ENCODE assay signal across 27 cellular contexts in genomic region chr5:149878371-149878770, GRCh38.
A peak's percentile ranks its signal among the peaks of the same experiment; 100 is the strongest.
DNase-seq lines count a peak whose midpoint lies in the region; ATAC-seq, FAIRE-seq and TF ChIP-seq lines count a peak whose summit lies in the region.
"Had no signal": no experiment of that assay in that cellular context is flagged by ENCODE, and none has a peak within 500 bp of the region (broad histone marks: within the 10 kb centered on the region; RNA-seq: fewer than 3 reads in every experiment).

No MANE protein-coding gene starts in this region.

- H3K27ac ChIP-seq in SK-N-SH (ENCODE audit: low read depth in 2 of 2, low read length in 1 of 2) (no peak overlapping the region), left lung (no peak overlapping the region), smooth muscle cell (ENCODE audit: low read depth) (no peak overlapping the region)
- H3K27ac ChIP-seq: BLaER1 treated with 17β-estradiol and CSF1 and Interleukin-3, amounts not matched to agents 10 nM and 100 nM; epithelial cell of prostate; PC-9; SJSA1; VCaP had no signal

- H3K4me1 ChIP-seq in SK-N-SH (ENCODE audit: control insufficient read depth in 1 of 2, insufficient read depth in 2 of 2, low read depth in 1 of 2, low read length in 1 of 2): no peaks in the 10 kb centered on the region
- H3K4me1 ChIP-seq in left lung: no peaks in the 10 kb centered on the region
- no peaks in the 10 kb centered on the region for H3K4me1 ChIP-seq in smooth muscle cell (ENCODE audit: low read depth)
- H3K4me1 ChIP-seq: BLaER1 treated with 17β-estradiol and CSF1 and Interleukin-3, amounts not matched to agents 10 nM and 100 nM had no signal

- H3K4me2 ChIP-seq in SK-N-SH (no peak overlapping the region), smooth muscle cell (no peak overlapping the region)
- H3K4me2 ChIP-seq: BLaER1 treated with 17β-estradiol and CSF1 and Interleukin-3, amounts not matched to agents 10 nM and 100 nM; PC-9 had no signal

- WGBS in SK-N-SH (ENCODE audit: low lambda C conversion rate): 56% methylated on average over 6 of the region's 7 CpGs
- 70% methylated on average over 7 of the region's 7 CpGs for WGBS in smooth muscle cell (ENCODE audit: low lambda C conversion rate)

- no peak overlapping the region for H3K4me3 ChIP-seq in SK-N-SH (ENCODE audit: low read depth in 2 of 2, low read length in 1 of 2)
- no peak overlapping the region for H3K4me3 ChIP-seq in bronchial epithelial cell (ENCODE audit: low read depth, low read length)
- H3K4me3 ChIP-seq in left lung: no peak overlapping the region
- H3K4me3 ChIP-seq in smooth muscle cell: no peak overlapping the region
- H3K4me3 ChIP-seq: BLaER1 treated with 17β-estradiol and CSF1 and Interleukin-3, amounts not matched to agents 10 nM and 100 nM; PC-9; SJSA1 had no signal

- H3F3A ChIP-seq in SK-N-SH (replicated peaks; ENCODE audit: insufficient read depth) (no peaks in the 10 kb centered on the region), smooth muscle cell (ENCODE audit: low read depth) (no peaks in the 10 kb centered on the region)

- no peaks in the 10 kb centered on the region for H3K9me2 ChIP-seq in SK-N-SH

- ATAC-seq in SK-N-SH treated with all-trans-retinoic acid at 6 μM for 48 hours (no peak), left lung (peak; percentile 33), GM21526 (IDR thresholded peaks at IDR 0.05; ENCODE audit: low FRiP score, unreplicated experiment) (no peak)

- TF ChIP-seq EP300 in SK-N-SH (IDR thresholded peaks at IDR 0.05; ENCODE audit: borderline replicate concordance in 1 of 2, low read depth in 1 of 2, low read length in 1 of 2): no peak

- H3K4me3 Mint-ChIP-seq in activated CD4-positive, alpha-beta T cell treated with anti-CD3 and anti-CD28 coated beads, Interleukin-2, amount 10 ng/mL, durations not matched to agents 24 days and 14 days: no peak overlapping the region
- H3K4me3 Mint-ChIP-seq: brain, memory B cell, naive B cell had no signal

- FAIRE-seq in bronchial epithelial cell (lab: Jason Lieb, UNC): no peak
- FAIRE-seq in urothelium cell line (lab: Jason Lieb, UNC): peak; percentile 20
- FAIRE-seq: GM18507 had no signal

- peaks cover 5% of the 10 kb centered on the region for H3K27me3 Mint-ChIP-seq in activated CD4-positive, alpha-beta T cell treated with anti-CD3 and anti-CD28 coated beads, Interleukin-2, amount 10 ng/mL, durations not matched to agents 24 days and 14 days
- H3K27me3 Mint-ChIP-seq: brain had no signal

- H3K79me2 ChIP-seq in SK-N-SH (ENCODE audit: insufficient read depth) (no peaks in the 10 kb centered on the region), smooth muscle cell (ENCODE audit: low read depth) (no peaks in the 10 kb centered on the region)

- DNase-seq in SK-N-SH (no peak), bronchial epithelial cell (ENCODE audit: low read depth) (peak; percentile 54), left lung (no peak), urothelium cell line (ENCODE audit: low spot score) (no peak), smooth muscle cell (lab: John Stamatoyannopoulos, UW; ENCODE audit: unreplicated experiment) (no peak)
- no peak for DNase-seq in activated CD4-positive, alpha-beta T cell treated with anti-CD3 and anti-CD28 coated beads, Interleukin-2, amount 10 ng/mL, durations not matched to agents 24 days and 14 days
- DNase-seq: ACHN; activated CD4-positive, alpha-beta T cell treated with anti-CD3 and anti-CD28 coated beads, Interleukin-2, amount 50 U/mL, for 1 hour; activated effector memory CD4-positive, alpha-beta T cell treated with Interleukin-2 at 50 U/mL for 16 hours; foreskin melanocyte; hypothalamus; islet precursor cell; naive B cell; NCI-H526 treated with DMSO at 0.1 percent for 48 hours; occipital lobe; PC-9; right cardiac atrium; T-helper 2 cell had no signal

- H2AFZ ChIP-seq in SK-N-SH (ENCODE audit: low read depth) (0 out of 2 replicates have a peak overlapping the region, but pooled peaks have one; percentile 9), smooth muscle cell (ENCODE audit: low read depth) (no peak overlapping the region)
- H2AFZ ChIP-seq: PC-9 had no signal

- no peaks in the 10 kb centered on the region for H3K4me1 Mint-ChIP-seq in activated CD4-positive, alpha-beta T cell treated with anti-CD3 and anti-CD28 coated beads, Interleukin-2, amount 10 ng/mL, durations not matched to agents 24 days and 14 days
- H3K4me1 Mint-ChIP-seq: memory B cell, naive B cell had no signal

- TF ChIP-seq CTCF in SK-N-SH (IDR thresholded peaks at IDR 0.05) (no peak), bronchial epithelial cell (IDR thresholded peaks at IDR 0.05; ENCODE audit: insufficient read depth, low read length, severe bottlenecking) (no peak), left lung (IDR thresholded peaks at IDR 0.05) (no peak), smooth muscle cell (IDR thresholded peaks at IDR 0.05; ENCODE audit: borderline replicate concordance, insufficient read depth, poor library complexity, severe bottlenecking) (no peak)

- intact Hi-C loops in left lung (cut with DNase I): no loop called here
- intact Hi-C loops in activated CD4-positive, alpha-beta T cell treated with anti-CD3 and anti-CD28 coated beads, Interleukin-2, amount 10 ng/mL, durations not matched to agents 24 days and 14 days (cut with micrococcal nuclease): no loop called here

- no peaks in the 10 kb centered on the region for H3K9me3 ChIP-seq in SK-N-SH
- no peaks in the 10 kb centered on the region for H3K9me3 ChIP-seq in left lung
- no peaks in the 10 kb centered on the region for H3K9me3 ChIP-seq in smooth muscle cell (replicated peaks; ENCODE audit: low read depth)
- H3K9me3 ChIP-seq: SJSA1 had no signal

- no peak overlapping the region for H3K27ac Mint-ChIP-seq in activated CD4-positive, alpha-beta T cell treated with anti-CD3 and anti-CD28 coated beads, Interleukin-2, amount 10 ng/mL, durations not matched to agents 24 days and 14 days
- H3K27ac Mint-ChIP-seq: memory B cell, naive B cell had no signal

- TF ChIP-seq RAD21 in SK-N-SH (IDR thresholded peaks at IDR 0.05; ENCODE audit: low read length): no peak

- POLR2A ChIA-PET in SK-N-SH (lab: Yijun Ruan, JAX): no interaction called here

- H4K20me1 ChIP-seq in SK-N-SH (ENCODE audit: insufficient read depth) (no peaks in the 10 kb centered on the region), smooth muscle cell (ENCODE audit: low read depth) (no peaks in the 10 kb centered on the region)
- H4K20me1 ChIP-seq: BLaER1 treated with 17β-estradiol and CSF1 and Interleukin-3, amounts not matched to agents 10 nM and 100 nM had no signal

- CTCF ChIA-PET in SK-N-SH (lab: Yijun Ruan, JAX): interaction anchor here (1.0 to 1.6 kb wide), 2 partner anchors 13 to 84 kb away, joined by 3 to 4 read pairs; no protein-coding TSS in a partner anchor

- no peaks in the 10 kb centered on the region for H3K36me3 ChIP-seq in SK-N-SH (replicated peaks in 1 of 2; ENCODE audit: control insufficient read depth in 1 of 2, insufficient read depth in 2 of 2, low read length in 1 of 2)
- no peaks in the 10 kb centered on the region for H3K36me3 ChIP-seq in bronchial epithelial cell (ENCODE audit: control insufficient read depth, insufficient read depth, low read length)
- no peaks in the 10 kb centered on the region for H3K36me3 ChIP-seq in left lung
- no peaks in the 10 kb centered on the region for H3K36me3 ChIP-seq in smooth muscle cell (ENCODE audit: low read depth)
- H3K36me3 ChIP-seq: BLaER1 treated with 17β-estradiol and CSF1 and Interleukin-3, amounts not matched to agents 10 nM and 100 nM; SJSA1 had no signal

- H3K27me3 ChIP-seq in SK-N-SH (ENCODE audit: insufficient read depth) (no peaks in the 10 kb centered on the region; the same call in 1 of the 2 replicates), bronchial epithelial cell (ENCODE audit: control insufficient read depth, insufficient read depth, low read length) (no peaks in the 10 kb centered on the region), left lung (no peaks in the 10 kb centered on the region), smooth muscle cell (ENCODE audit: low read depth) (no peaks in the 10 kb centered on the region)
- H3K27me3 ChIP-seq: BLaER1 treated with 17β-estradiol and CSF1 and Interleukin-3, amounts not matched to agents 10 nM and 100 nM; SJSA1 had no signal

- peaks cover 4% of the 10 kb centered on the region for H3K9me3 Mint-ChIP-seq in activated CD4-positive, alpha-beta T cell treated with anti-CD3 and anti-CD28 coated beads, Interleukin-2, amount 10 ng/mL, durations not matched to agents 24 days and 14 days

- H3K36me3 Mint-ChIP-seq in activated CD4-positive, alpha-beta T cell treated with anti-CD3 and anti-CD28 coated beads, Interleukin-2, amount 10 ng/mL, durations not matched to agents 24 days and 14 days (ENCODE audit: low read depth): no peaks in the 10 kb centered on the region
- H3K36me3 Mint-ChIP-seq: brain, naive B cell had no signal

- H3K9ac ChIP-seq in SK-N-SH (no peak overlapping the region), smooth muscle cell (ENCODE audit: low read depth) (no peak overlapping the region)
- H3K9ac ChIP-seq: BLaER1 treated with 17β-estradiol and CSF1 and Interleukin-3, amounts not matched to agents 10 nM and 100 nM had no signal

TF ChIP-seq in SK-N-SH, 30 proteins besides CTCF, POLR2A, EP300 and RAD21:
- TF ChIP-seq RFX5 (IDR thresholded peaks at IDR 0.05; ENCODE audit: low read length): no peak

TF ChIP-seq in SK-N-SH treated with all-trans-retinoic acid at 6 μM for 48 hours, 23 proteins besides CTCF, POLR2A, EP300 and RAD21 (continues in another document):
- TF ChIP-seq TCF4 (CRISPR knock-in tag; IDR thresholded peaks at IDR 0.05; ENCODE audit: borderline replicate concordance) (no peak), ZNF70 (CRISPR knock-in tag; IDR thresholded peaks at IDR 0.05) (no peak), BACH2 (CRISPR knock-in tag; IDR thresholded peaks at IDR 0.05; ENCODE audit: borderline replicate concordance) (no peak), OSR1 (CRISPR knock-in tag; IDR thresholded peaks at IDR 0.05) (no peak), CREB5 (CRISPR knock-in tag; IDR thresholded peaks at IDR 0.05; ENCODE audit: low read depth) (no peak), PPARA (CRISPR knock-in tag; IDR thresholded peaks at IDR 0.05; ENCODE audit: borderline replicate concordance) (no peak)
